2 cellular contexts compared by ENCODE assay signal in genomic region chr1:109822749-109823542, GRCh38.
TF ChIP-seq lines count a peak whose summit lies in the region.

No MANE protein-coding gene starts in this region.

TF ChIP-seq in GM23338, 12 proteins besides CTCF, POLR2A, EP300 and RAD21 (continued from another document):
- TF ChIP-seq REST (IDR thresholded peaks at IDR 0.05; ENCODE audit: unreplicated experiment) = no peak
- TF ChIP-seq, protein P1, sequence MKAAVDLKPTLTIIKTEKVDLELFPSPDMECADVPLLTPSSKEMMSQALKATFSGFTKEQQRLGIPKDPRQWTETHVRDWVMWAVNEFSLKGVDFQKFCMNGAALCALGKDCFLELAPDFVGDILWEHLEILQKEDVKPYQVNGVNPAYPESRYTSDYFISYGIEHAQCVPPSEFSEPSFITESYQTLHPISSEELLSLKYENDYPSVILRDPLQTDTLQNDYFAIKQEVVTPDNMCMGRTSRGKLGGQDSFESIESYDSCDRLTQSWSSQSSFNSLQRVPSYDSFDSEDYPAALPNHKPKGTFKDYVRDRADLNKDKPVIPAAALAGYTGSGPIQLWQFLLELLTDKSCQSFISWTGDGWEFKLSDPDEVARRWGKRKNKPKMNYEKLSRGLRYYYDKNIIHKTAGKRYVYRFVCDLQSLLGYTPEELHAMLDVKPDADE (IDR thresholded peaks at IDR 0.05) = no peak
- no peak for TF ChIP-seq ZNF462 (CRISPR knock-in tag; IDR thresholded peaks at IDR 0.05)
- no peak for TF ChIP-seq STAT1 (IDR thresholded peaks at IDR 0.05; ENCODE audit: unreplicated experiment)
- no peak for TF ChIP-seq ZNF114 (CRISPR knock-in tag; IDR thresholded peaks at IDR 0.05)
- no peak for TF ChIP-seq EZH2 (IDR thresholded peaks at IDR 0.05; ENCODE audit: low read depth, unreplicated experiment)
TF ChIP-seq in GM23338: peak in this region for 0.

TF ChIP-seq in SK-N-SH treated with all-trans-retinoic acid at 6 μM for 48 hours, 23 proteins besides CTCF, POLR2A, EP300 and RAD21:
- TF ChIP-seq, protein P2, sequence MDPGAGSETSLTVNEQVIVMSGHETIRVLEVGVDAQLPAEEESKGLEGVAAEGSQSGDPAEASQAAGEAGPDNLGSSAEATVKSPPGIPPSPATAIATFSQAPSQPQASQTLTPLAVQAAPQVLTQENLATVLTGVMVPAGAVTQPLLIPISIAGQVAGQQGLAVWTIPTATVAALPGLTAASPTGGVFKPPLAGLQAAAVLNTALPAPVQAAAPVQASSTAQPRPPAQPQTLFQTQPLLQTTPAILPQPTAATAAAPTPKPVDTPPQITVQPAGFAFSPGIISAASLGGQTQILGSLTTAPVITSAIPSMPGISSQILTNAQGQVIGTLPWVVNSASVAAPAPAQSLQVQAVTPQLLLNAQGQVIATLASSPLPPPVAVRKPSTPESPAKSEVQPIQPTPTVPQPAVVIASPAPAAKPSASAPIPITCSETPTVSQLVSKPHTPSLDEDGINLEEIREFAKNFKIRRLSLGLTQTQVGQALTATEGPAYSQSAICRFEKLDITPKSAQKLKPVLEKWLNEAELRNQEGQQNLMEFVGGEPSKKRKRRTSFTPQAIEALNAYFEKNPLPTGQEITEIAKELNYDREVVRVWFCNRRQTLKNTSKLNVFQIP (CRISPR knock-in tag; IDR thresholded peaks at IDR 0.05; ENCODE audit: borderline replicate concordance, low read depth) = no peak
- TF ChIP-seq ZFP30 (CRISPR knock-in tag; IDR thresholded peaks at IDR 0.05) (no peak), ZNF70 (CRISPR knock-in tag; IDR thresholded peaks at IDR 0.05) (no peak), OSR1 (CRISPR knock-in tag; IDR thresholded peaks at IDR 0.05) (no peak), CREB5 (CRISPR knock-in tag; IDR thresholded peaks at IDR 0.05; ENCODE audit: low read depth) (no peak), BACH2 (CRISPR knock-in tag; IDR thresholded peaks at IDR 0.05; ENCODE audit: borderline replicate concordance) (no peak), ESRRG (CRISPR knock-in tag; IDR thresholded peaks at IDR 0.05) (no peak), CSRNP3 (CRISPR knock-in tag; IDR thresholded peaks at IDR 0.05) (no peak), PATZ1 (CRISPR knock-in tag; IDR thresholded peaks at IDR 0.05; ENCODE audit: borderline replicate concordance) (no peak), SNAI2 (CRISPR knock-in tag; IDR thresholded peaks at IDR 0.05) (no peak), PPARA (CRISPR knock-in tag; IDR thresholded peaks at IDR 0.05; ENCODE audit: borderline replicate concordance) (no peak), GLIS3 (CRISPR knock-in tag; IDR thresholded peaks at IDR 0.05) (no peak), TCF4 (CRISPR knock-in tag; IDR thresholded peaks at IDR 0.05; ENCODE audit: borderline replicate concordance) (no peak), TSHZ2 (CRISPR knock-in tag; IDR thresholded peaks at IDR 0.05) (no peak), TOX (CRISPR knock-in tag; IDR thresholded peaks at IDR 0.05; ENCODE audit: borderline replicate concordance) (no peak), ZFP3 (CRISPR knock-in tag; IDR thresholded peaks at IDR 0.05) (no peak), ZNF8 (CRISPR knock-in tag; IDR thresholded peaks at IDR 0.05) (no peak), RARB (CRISPR knock-in tag; IDR thresholded peaks at IDR 0.05) (no peak), ISL1 (CRISPR knock-in tag; IDR thresholded peaks at IDR 0.05) (no peak)
